Comparison of ENCODE assay signal across 1 cellular context in the genomic region with DNA sequence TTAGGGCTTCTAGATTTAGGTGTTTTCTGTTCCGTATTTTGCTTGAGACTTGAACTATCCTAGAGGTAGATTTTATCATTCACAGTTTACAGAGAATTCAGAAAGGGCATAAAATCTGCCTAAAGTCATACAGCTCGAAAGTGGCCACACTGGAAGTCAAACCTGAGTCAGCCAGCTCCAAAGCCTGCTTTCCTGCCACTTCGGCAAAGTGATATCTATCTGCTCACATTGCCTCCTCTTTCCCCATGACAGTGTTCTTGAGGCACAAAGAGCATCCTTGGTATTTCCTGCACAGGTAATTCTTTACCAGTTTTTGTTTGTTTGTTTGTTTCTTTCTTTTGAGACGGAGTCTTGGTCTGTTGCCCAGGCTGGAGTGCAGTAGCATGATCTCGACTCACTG.
TF ChIP-seq lines count a peak whose summit lies in the region.

No MANE protein-coding gene starts in this region.

TF ChIP-seq in K562, 482 proteins besides CTCF, POLR2A, EP300 and RAD21:
- TF ChIP-seq HLTF (IDR thresholded peaks at IDR 0.05) (no peak), ZNF76 (CRISPR knock-in tag; IDR thresholded peaks at IDR 0.05; ENCODE audit: borderline replicate concordance) (no peak), KLF13 (tag; IDR thresholded peaks at IDR 0.05; ENCODE audit: borderline replicate concordance, low read depth) (no peak), LEF1 (IDR thresholded peaks at IDR 0.05) (no peak), TCF7L2 (IDR thresholded peaks at IDR 0.05; ENCODE audit: low read depth, low read length) (no peak), FUS (optimal IDR thresholded peaks at IDR 0.05; ENCODE audit: low read depth, low read length) (no peak), MED1 (CRISPR knock-in tag; IDR thresholded peaks at IDR 0.05; ENCODE audit: borderline replicate concordance) (no peak), ZNF507 (tag; conservative IDR thresholded peaks at IDR 0.05) (no peak), RBM17 (IDR thresholded peaks at IDR 0.05; ENCODE audit: borderline replicate concordance, low read depth, low read length) (no peak), ZNF3 (CRISPR knock-in tag; IDR thresholded peaks at IDR 0.05) (no peak), CBX1 (IDR thresholded peaks at IDR 0.05; ENCODE audit: low read depth) (no peak), NR3C1 (CRISPR knock-in tag; IDR thresholded peaks at IDR 0.05) (no peak), NFIX (CRISPR knock-in tag; IDR thresholded peaks at IDR 0.05; ENCODE audit: low read depth) (no peak), HDAC3 (IDR thresholded peaks at IDR 0.05; ENCODE audit: borderline replicate concordance, partially characterized antibody) (no peak), PCBP1 (IDR thresholded peaks at IDR 0.05; ENCODE audit: low read depth, low read length, poor library complexity, severe bottlenecking) (no peak)
- TF ChIP-seq, protein P1, sequence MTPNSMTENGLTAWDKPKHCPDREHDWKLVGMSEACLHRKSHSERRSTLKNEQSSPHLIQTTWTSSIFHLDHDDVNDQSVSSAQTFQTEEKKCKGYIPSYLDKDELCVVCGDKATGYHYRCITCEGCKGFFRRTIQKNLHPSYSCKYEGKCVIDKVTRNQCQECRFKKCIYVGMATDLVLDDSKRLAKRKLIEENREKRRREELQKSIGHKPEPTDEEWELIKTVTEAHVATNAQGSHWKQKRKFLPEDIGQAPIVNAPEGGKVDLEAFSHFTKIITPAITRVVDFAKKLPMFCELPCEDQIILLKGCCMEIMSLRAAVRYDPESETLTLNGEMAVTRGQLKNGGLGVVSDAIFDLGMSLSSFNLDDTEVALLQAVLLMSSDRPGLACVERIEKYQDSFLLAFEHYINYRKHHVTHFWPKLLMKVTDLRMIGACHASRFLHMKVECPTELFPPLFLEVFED (CRISPR knock-in tag; conservative IDR thresholded peaks at IDR 0.05): no peak
- TF ChIP-seq, protein P2, sequence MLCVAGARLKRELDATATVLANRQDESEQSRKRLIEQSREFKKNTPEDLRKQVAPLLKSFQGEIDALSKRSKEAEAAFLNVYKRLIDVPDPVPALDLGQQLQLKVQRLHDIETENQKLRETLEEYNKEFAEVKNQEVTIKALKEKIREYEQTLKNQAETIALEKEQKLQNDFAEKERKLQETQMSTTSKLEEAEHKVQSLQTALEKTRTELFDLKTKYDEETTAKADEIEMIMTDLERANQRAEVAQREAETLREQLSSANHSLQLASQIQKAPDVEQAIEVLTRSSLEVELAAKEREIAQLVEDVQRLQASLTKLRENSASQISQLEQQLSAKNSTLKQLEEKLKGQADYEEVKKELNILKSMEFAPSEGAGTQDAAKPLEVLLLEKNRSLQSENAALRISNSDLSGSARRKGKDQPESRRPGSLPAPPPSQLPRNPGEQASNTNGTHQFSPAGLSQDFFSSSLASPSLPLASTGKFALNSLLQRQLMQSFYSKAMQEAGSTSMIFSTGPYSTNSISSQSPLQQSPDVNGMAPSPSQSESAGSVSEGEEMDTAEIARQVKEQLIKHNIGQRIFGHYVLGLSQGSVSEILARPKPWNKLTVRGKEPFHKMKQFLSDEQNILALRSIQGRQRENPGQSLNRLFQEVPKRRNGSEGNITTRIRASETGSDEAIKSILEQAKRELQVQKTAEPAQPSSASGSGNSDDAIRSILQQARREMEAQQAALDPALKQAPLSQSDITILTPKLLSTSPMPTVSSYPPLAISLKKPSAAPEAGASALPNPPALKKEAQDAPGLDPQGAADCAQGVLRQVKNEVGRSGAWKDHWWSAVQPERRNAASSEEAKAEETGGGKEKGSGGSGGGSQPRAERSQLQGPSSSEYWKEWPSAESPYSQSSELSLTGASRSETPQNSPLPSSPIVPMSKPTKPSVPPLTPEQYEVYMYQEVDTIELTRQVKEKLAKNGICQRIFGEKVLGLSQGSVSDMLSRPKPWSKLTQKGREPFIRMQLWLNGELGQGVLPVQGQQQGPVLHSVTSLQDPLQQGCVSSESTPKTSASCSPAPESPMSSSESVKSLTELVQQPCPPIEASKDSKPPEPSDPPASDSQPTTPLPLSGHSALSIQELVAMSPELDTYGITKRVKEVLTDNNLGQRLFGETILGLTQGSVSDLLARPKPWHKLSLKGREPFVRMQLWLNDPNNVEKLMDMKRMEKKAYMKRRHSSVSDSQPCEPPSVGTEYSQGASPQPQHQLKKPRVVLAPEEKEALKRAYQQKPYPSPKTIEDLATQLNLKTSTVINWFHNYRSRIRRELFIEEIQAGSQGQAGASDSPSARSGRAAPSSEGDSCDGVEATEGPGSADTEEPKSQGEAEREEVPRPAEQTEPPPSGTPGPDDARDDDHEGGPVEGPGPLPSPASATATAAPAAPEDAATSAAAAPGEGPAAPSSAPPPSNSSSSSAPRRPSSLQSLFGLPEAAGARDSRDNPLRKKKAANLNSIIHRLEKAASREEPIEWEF (CRISPR knock-in tag; IDR thresholded peaks at IDR 0.05): no peak
- TF ChIP-seq, protein P3, sequence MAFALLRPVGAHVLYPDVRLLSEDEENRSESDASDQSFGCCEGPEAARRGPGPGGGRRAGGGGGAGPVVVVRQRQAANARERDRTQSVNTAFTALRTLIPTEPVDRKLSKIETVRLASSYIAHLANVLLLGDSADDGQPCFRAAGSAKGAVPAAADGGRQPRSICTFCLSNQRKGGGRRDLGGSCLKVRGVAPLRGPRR (CRISPR knock-in tag; IDR thresholded peaks at IDR 0.05): no peak
